ENCODE assay signal across 1 cellular context in genomic region chr4:2914220-2915126, GRCh38.
TF ChIP-seq lines count a peak whose summit lies in the region.

No MANE protein-coding gene starts in this region.

TF ChIP-seq in SK-N-SH treated with all-trans-retinoic acid at 6 μM for 48 hours, 23 proteins besides CTCF, POLR2A, EP300 and RAD21 (continued from another document):
- TF ChIP-seq CSRNP3 (CRISPR knock-in tag; IDR thresholded peaks at IDR 0.05) (no peak), SNAI2 (CRISPR knock-in tag; IDR thresholded peaks at IDR 0.05) (no peak), ZNF70 (CRISPR knock-in tag; IDR thresholded peaks at IDR 0.05) (no peak), GLIS3 (CRISPR knock-in tag; IDR thresholded peaks at IDR 0.05) (no peak), ZFP30 (CRISPR knock-in tag; IDR thresholded peaks at IDR 0.05) (no peak), PATZ1 (CRISPR knock-in tag; IDR thresholded peaks at IDR 0.05; ENCODE audit: borderline replicate concordance) (no peak), PPARA (CRISPR knock-in tag; IDR thresholded peaks at IDR 0.05; ENCODE audit: borderline replicate concordance) (no peak), TSHZ2 (CRISPR knock-in tag; IDR thresholded peaks at IDR 0.05) (no peak), BACH2 (CRISPR knock-in tag; IDR thresholded peaks at IDR 0.05; ENCODE audit: borderline replicate concordance) (no peak), TOX (CRISPR knock-in tag; IDR thresholded peaks at IDR 0.05; ENCODE audit: borderline replicate concordance) (no peak)
